ENCODE assay signal across 8 cellular contexts in genomic region chr6:117675658-117676301, GRCh38. TPM values are rescaled to one million over a fixed set of nuclear protein-coding genes. Genes with fewer than 3 reads are reported as not detected.
A peak's percentile ranks its signal among the peaks of the same experiment; 100 is the strongest.
DNase-seq lines count a peak whose midpoint lies in the region; ATAC-seq, FAIRE-seq and TF ChIP-seq lines count a peak whose summit lies in the region.
"Not testable (repeated sequence)": the region's sequence is repeated elsewhere in the genome, so short reads cannot be mapped to it uniquely, and the experiment has no call there.

No MANE protein-coding gene starts in this region.

- peak; percentile 55 for DNase-seq in GM06990 (ENCODE audit: extremely low read depth, insufficient read length)
- peak in 1 of 3 donors; percentile 8 for DNase-seq in T-helper 17 cell
- DNase-seq in GM12878 (ENCODE audit: low read depth, low spot score); testis: not testable (repeated sequence)
- DNase-seq in cardiac muscle cell (ENCODE audit: low read depth in 1 of 2, low spot score in 1 of 2), result peak in 1 of 2 donors; percentile 30
- peak; percentile 24 for DNase-seq in natural killer cell

- H3K4me3 ChIP-seq in GM06990 (replicated peaks; ENCODE audit: low read depth, low read length), result peak overlapping the region; percentile 86
- peak overlapping the region; percentile 86 for H3K4me3 ChIP-seq in GM12878
- peak overlapping the region; percentile 76 for H3K4me3 ChIP-seq in cardiac muscle cell
- H3K4me3 ChIP-seq in testis, result peak overlapping the region; percentile 67 to 80

- H3K36me3 Mint-ChIP-seq in T-helper 17 cell (ENCODE audit: low read depth); natural killer cell: not testable (repeated sequence)

- TF ChIP-seq CTCF in GM06990 (IDR thresholded peaks at IDR 0.05; ENCODE audit: insufficient read depth, low read length, poor library complexity, severe bottlenecking); GM12878 (IDR thresholded peaks at IDR 0.05 in 2 of 3, conservative IDR thresholded peaks at IDR 0.05 in 1 of 3; ENCODE audit: control insufficient read depth in 2 of 3, extremely low read depth in 1 of 3, insufficient read depth in 1 of 3, low read depth in 3 of 3, low read length in 3 of 3); cardiac muscle cell (IDR thresholded peaks at IDR 0.05; ENCODE audit: low read depth, low read length); natural killer cell (IDR thresholded peaks at IDR 0.05); testis (IDR thresholded peaks at IDR 0.05): not testable (repeated sequence)

- RAD21 ChIA-PET in GM12878 (lab: Charles Lee; ENCODE audit: unreplicated experiment), result not testable (repeated sequence)

- not testable (repeated sequence) for H3K27me3 ChIP-seq in GM06990 (replicated peaks; ENCODE audit: control insufficient read depth, insufficient read depth, low read length); GM12878 (replicated peaks in 1 of 2; ENCODE audit: control insufficient read depth in 2 of 2, insufficient read depth in 2 of 2, low read length in 1 of 2); cardiac muscle cell; testis

- H3K27ac ChIP-seq in GM12878 (ENCODE audit: control insufficient read depth, insufficient read depth) (peak overlapping the region; percentile 70), cardiac muscle cell (peak overlapping the region; percentile 49), testis (peak overlapping the region; percentile 62 to 76)

- CTCF ChIA-PET in GM12878 (lab: Yijun Ruan, JAX), result interaction anchor here (0.9 to 1.2 kb wide), 3 partner anchors 10 to 192 kb away, joined by 3 to 4 read pairs (median 4); no protein-coding TSS in a partner anchor

- not testable (repeated sequence) for H3K36me3 ChIP-seq in GM06990 (ENCODE audit: control insufficient read depth, insufficient read depth, low read length); GM12878 (ENCODE audit: control insufficient read depth in 2 of 2, insufficient read depth in 2 of 2, low read length in 1 of 2); cardiac muscle cell; testis (ENCODE audit: low read depth, missing control alignments)

- H3K9me3 ChIP-seq in T-helper 17 cell (ENCODE audit: control insufficient read depth, low read length, poor library complexity, severe bottlenecking); GM12878 (replicated peaks; ENCODE audit: control insufficient read depth, insufficient read depth, low read length); cardiac muscle cell (ENCODE audit: low read depth); testis: not testable (repeated sequence)

- not testable (repeated sequence) for H3K4me1 ChIP-seq in GM12878 (ENCODE audit: control insufficient read depth, insufficient read depth, low read length); cardiac muscle cell (ENCODE audit: low read depth)
- peaks cover 20% of the 10 kb centered on the region for H3K4me1 ChIP-seq in testis

- peak overlapping the region; percentile 87 for H3K9ac ChIP-seq in GM12878 (ENCODE audit: control insufficient read depth, insufficient read depth, low read length)

- in situ Hi-C loops in GM12878 (cut with MboI), result not testable (repeated sequence)

- not testable (repeated sequence) for TF ChIP-seq RAD21 in GM12878 (IDR thresholded peaks at IDR 0.05; ENCODE audit: insufficient read depth, low read depth, low read length)

- intact Hi-C loops in GM12878 (cut with micrococcal nuclease; ENCODE audit: unreplicated experiment), result loop anchor here (1.0 to 5.0 kb wide), 4 partner anchors 58 to 198 kb away; no protein-coding TSS in a partner anchor
- intact Hi-C loops in natural killer cell (cut with micrococcal nuclease), result loop anchor here (1.0 to 2.0 kb wide), 2 partner anchors 59 to 73 kb away; partner anchors contain the start of gene GOPC
- intact Hi-C loops in testis (cut with DNase I; ENCODE audit: low total_unique reads), result loop anchor here (10.0 kb wide), 1 partner anchor 71 kb away; the partner anchor contains the start of gene GOPC

- SMC1A ChIA-PET in GM12878 (lab: Charles Lee; ENCODE audit: uncharacterized antibody, unreplicated experiment), result interaction anchor here (1.9 kb wide), 1 partner anchor 14 kb away, joined by 5 read pairs; no protein-coding TSS in a partner anchor

- peaks cover 49% of the 10 kb centered on the region for H3K4me1 Mint-ChIP-seq in T-helper 17 cell
- peaks cover 47 to 60% of the 10 kb centered on the region in 2 donors for H3K4me1 Mint-ChIP-seq in natural killer cell

- FAIRE-seq in GM12878 (lab: Jason Lieb, UNC), result not testable (repeated sequence)

- not testable (repeated sequence) for H2AFZ ChIP-seq in GM12878 (ENCODE audit: control insufficient read depth, low read depth, low read length)

- peak overlapping the region; percentile 92; the same call in 1 of the 2 replicates for H3K4me2 ChIP-seq in GM12878 (ENCODE audit: control insufficient read depth, insufficient read depth)

- not testable (repeated sequence) for H4K20me1 ChIP-seq in GM12878 (ENCODE audit: control insufficient read depth, insufficient read depth)

- H3K27ac Mint-ChIP-seq in T-helper 17 cell (peak overlapping the region; percentile 90), natural killer cell (peak overlapping the region; percentile 52 to 92)

- H3K27me3 Mint-ChIP-seq in T-helper 17 cell; natural killer cell (ENCODE audit: low read depth in 2 of 2): not testable (repeated sequence)

- not testable (repeated sequence) for TF ChIP-seq EP300 in GM12878 (IDR thresholded peaks at IDR 0.05; ENCODE audit: borderline replicate concordance in 1 of 2, control insufficient read depth in 1 of 2, low read depth in 2 of 2, low read length in 2 of 2)

- peak; percentile 21 for ATAC-seq in GM21786 (IDR thresholded peaks at IDR 0.05; ENCODE audit: unreplicated experiment)
- ATAC-seq in HG03460 (IDR thresholded peaks at IDR 0.05; ENCODE audit: unreplicated experiment), result peak; percentile 18
- peak; percentile 59 for ATAC-seq in T-helper 17 cell
- peak; percentile 52 for ATAC-seq in GM12878
- ATAC-seq in natural killer cell, result peak; percentile 41 to 55 (median 49)

- peak overlapping the region; percentile 97 for H3K4me3 Mint-ChIP-seq in T-helper 17 cell
- H3K4me3 Mint-ChIP-seq in natural killer cell, result peak overlapping the region; percentile 91

- peaks cover 57% of the 10 kb centered on the region for H3K79me2 ChIP-seq in GM12878 (ENCODE audit: control insufficient read depth, insufficient read depth, low read length)

- POLR2A ChIA-PET in GM12878 (lab: Charles Lee), result not testable (repeated sequence)

- 2% methylated on average over 17 of the region's 62 CpGs for WGBS in GM12878 (ENCODE audit: insufficient coverage, insufficient replicate concordance, low lambda C conversion rate, missing lambda C conversion rate)
- WGBS in testis, 2 donors, result 0 to 3% methylated on average over 14 to 19 of the region's 62 CpGs

- peak; percentile 57 for TF ChIP-seq POLR2A in GM12878 (IDR thresholded peaks at IDR 0.05; ENCODE audit: low read depth, low read length)
- not testable (repeated sequence) for TF ChIP-seq POLR2A in testis (IDR thresholded peaks at IDR 0.05)

- not testable (repeated sequence) for H3K9me3 Mint-ChIP-seq in natural killer cell

- BruUV-seq in GM12878 (replicated peaks; lab: Mats Ljungman, UMichigan), result not testable (repeated sequence)

TF ChIP-seq in GM12878, 131 proteins besides CTCF, POLR2A, EP300 and RAD21:
- peak in 1 of 2 experiments; percentile 54; a peak in 1 of 4 replicates for TF ChIP-seq BHLHE40 (IDR thresholded peaks at IDR 0.05; ENCODE audit: borderline replicate concordance in 1 of 2, low read depth in 2 of 2, low read length in 1 of 2)

RNA-seq across cellular contexts. Expression of gene NUS1, which starts 0.5 kb away (rescaled TPM):
- total RNA-seq in T-helper 17 cell, result 10 to 100 TPM; 21.9 to 26.0 TPM
- 35.9 and 37.6 TPM in 2 replicates for total RNA-seq in GM12878 (2013; cell fraction: nucleolus; rRNA removed)
- total RNA-seq in GM12878 (2014; rRNA removed), result 18.2 and 19.8 TPM in 2 replicates
- 26.8 and 28.4 TPM in 2 replicates for total RNA-seq in GM12878 (2014; rRNA removed; fragmentation: Illumina TruSeq; extraction: Trizol)
- total RNA-seq in GM12878 (2021), result 42.6 and 45.5 TPM in 2 replicates
- polyA plus RNA-seq in GM12878 (2011; ENCODE audit: low read depth), result 21.4 TPM
- polyA plus RNA-seq in GM12878 (2011; rRNA removed), result 24.4 and 39.5 TPM in 2 replicates
- 8.6 and 15.4 TPM in 2 replicates for polyA plus RNA-seq in GM12878 (2011; cell fraction: cytosol; rRNA removed)
- 12.5 and 13.8 TPM in 2 replicates for polyA plus RNA-seq in GM12878 (2011; cell fraction: nucleus; rRNA removed)
- 38.1 and 40.2 TPM in 2 replicates for polyA plus RNA-seq in GM12878 (2012)
- polyA plus RNA-seq in GM12878 (2014; fragmentation: Illumina TruSeq; extraction: Trizol), result 46.5 and 59.6 TPM in 2 replicates
- polyA plus RNA-seq in GM12878 (2014; fragmentation: Nextera tagmentation; extraction: Ambion mirVana), result 10 to 100 TPM; 16.7 to 22.0 TPM
- 21.3 and 22.3 TPM in 2 replicates for polyA plus RNA-seq in GM12878 (2014; rRNA removed)
- 10 to 100 TPM; 19.4 to 20.5 TPM for polyA plus RNA-seq in GM12878 (2016; fragmentation: Nextera tagmentation; extraction: Ambion mirVana)
- polyA minus RNA-seq in GM12878 (2011; rRNA and poly(A)+ RNA removed), result 12.8 and 19.6 TPM in 2 replicates
- 9.0 and 11.2 TPM in 2 replicates for polyA minus RNA-seq in GM12878 (2011; cell fraction: cytosol; rRNA and poly(A)+ RNA removed)
- 6.9 and 10.0 TPM in 2 replicates for polyA minus RNA-seq in GM12878 (2011; cell fraction: nucleus; rRNA and poly(A)+ RNA removed)
- 8.1 and 10.3 TPM in 2 replicates for total RNA-seq in cardiac muscle cell
- polyA plus RNA-seq in cardiac muscle cell, result 12.7 and 15.9 TPM in 2 replicates
- 10 to 100 TPM; 16.9 to 25.9 (median 23.4) TPM for total RNA-seq in natural killer cell
- total RNA-seq in testis, result 10 to 100 TPM; 16.6 to 21.5 TPM
- 20.2 TPM for polyA plus RNA-seq in testis (ENCODE audit: insufficient read depth, low read depth, low replicate concordance)
